ENCODE assay signal across 8 cellular contexts in the genomic region with DNA sequence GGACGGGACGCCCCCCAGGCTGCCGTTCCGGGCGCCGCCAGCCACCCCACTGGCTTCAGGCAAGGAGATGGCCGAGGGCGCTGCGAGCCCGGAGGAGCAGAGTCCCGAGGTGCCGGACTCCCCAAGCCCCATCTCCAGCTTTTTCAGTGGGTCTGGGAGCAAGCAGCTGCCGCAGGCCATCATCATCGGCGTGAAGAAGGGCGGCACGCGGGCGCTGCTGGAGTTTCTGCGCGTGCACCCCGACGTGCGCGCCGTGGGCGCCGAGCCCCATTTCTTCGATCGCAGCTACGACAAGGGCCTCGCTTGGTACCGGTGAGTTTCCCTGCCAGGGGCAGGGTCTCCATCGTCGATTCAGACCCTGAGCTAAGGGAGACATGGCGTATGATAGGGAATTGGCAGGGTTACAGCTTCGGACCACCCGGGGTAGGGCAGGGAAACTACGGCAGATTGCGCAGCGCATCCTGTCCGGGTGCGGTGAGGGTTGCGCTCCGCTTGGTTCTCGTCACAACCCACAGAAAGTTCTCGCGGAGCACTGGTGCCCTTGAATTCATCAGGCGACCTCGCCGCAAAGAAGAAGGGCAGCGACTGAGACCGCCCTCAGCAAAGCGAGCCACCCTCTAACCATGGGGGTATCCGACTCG. TPM values are rescaled to one million over a fixed set of nuclear protein-coding genes. Genes with fewer than 3 reads are reported as not detected.
DNase-seq lines count a peak whose midpoint lies in the region; ATAC-seq and TF ChIP-seq lines count a peak whose summit lies in the region.

No MANE protein-coding gene starts in this region.

- H3K36me3 ChIP-seq in MM.1S (replicated peaks; ENCODE audit: insufficient read depth, low read length) (no peaks in the 10 kb centered on the region), trophoblast cell (ENCODE audit: control insufficient read depth in 1 of 2, insufficient read depth in 2 of 2, low read length in 2 of 2) (no peaks in the 10 kb centered on the region)

- H3K4me2 ChIP-seq in MM.1S (ENCODE audit: low read depth, low read length) (peak overlapping the region; percentile 22; the same call in 1 of the 2 replicates), trophoblast cell (ENCODE audit: low read length) (peak overlapping the region; percentile 99)

- H2AFZ ChIP-seq in MM.1S (ENCODE audit: low read length) (no peak overlapping the region), trophoblast cell (ENCODE audit: insufficient read depth, low read length, poor library complexity) (peak overlapping the region; percentile 28)

- H4K20me1 ChIP-seq in MM.1S (ENCODE audit: insufficient read depth, low read length) = no peaks in the 10 kb centered on the region

- H3K27me3 ChIP-seq in MM.1S (replicated peaks; ENCODE audit: insufficient read depth, low read length) = peaks cover 2% of the 10 kb centered on the region; the same call in 1 of the 2 replicates
- peaks cover 42% of the 10 kb centered on the region for H3K27me3 ChIP-seq in trophoblast cell (ENCODE audit: insufficient read depth, low read length)

- H3K14ac ChIP-seq in trophoblast cell (ENCODE audit: low read length) = peak overlapping the region; percentile 36

- H4K12ac ChIP-seq in trophoblast cell (ENCODE audit: low read depth, low read length) = no peak overlapping the region

- no peaks in the 10 kb centered on the region for H3K9me3 ChIP-seq in MM.1S (replicated peaks; ENCODE audit: insufficient read depth, low read length)
- no peaks in the 10 kb centered on the region for H3K9me3 ChIP-seq in trophoblast cell (ENCODE audit: insufficient read depth, low read depth, low read length)

- no peak overlapping the region for H2BK12ac ChIP-seq in trophoblast cell (ENCODE audit: low read length)

- H3K4ac ChIP-seq in trophoblast cell (ENCODE audit: low read depth, low read length) = peak overlapping the region; percentile 36

- peaks cover 10% of the 10 kb centered on the region for H3K79me1 ChIP-seq in trophoblast cell (ENCODE audit: low read length)

- no peaks in the 10 kb centered on the region for H3K79me2 ChIP-seq in MM.1S (ENCODE audit: low read length)
- H3K79me2 ChIP-seq in trophoblast cell (ENCODE audit: control insufficient read depth, insufficient read depth, low read length, poor library complexity) = peaks cover 7% of the 10 kb centered on the region

- ATAC-seq in GM18505 (IDR thresholded peaks at IDR 0.05; ENCODE audit: unreplicated experiment) (peak; percentile 25), GM21367 (IDR thresholded peaks at IDR 0.05; ENCODE audit: unreplicated experiment) (no peak)
- peak; percentile 12 to 22 for ATAC-seq in activated T-cell treated with anti-CD3 and anti-CD28 coated beads, Interleukin-2, amount 50 U/mL, for 4 hours

- no peak overlapping the region for H4K91ac ChIP-seq in trophoblast cell (ENCODE audit: low read depth, low read length)

- H2BK5ac ChIP-seq in trophoblast cell (ENCODE audit: low read depth, low read length, poor library complexity) = no peak overlapping the region

- H3F3A ChIP-seq in MM.1S (ENCODE audit: insufficient read depth, low read length) = no peaks in the 10 kb centered on the region

- H3K36me3 Mint-ChIP-seq in activated T-cell treated with anti-CD3 and anti-CD28 coated beads, Interleukin-2, amount 50 U/mL, for 4 hours (ENCODE audit: insufficient read depth) = no peaks in the 10 kb centered on the region

- peaks cover 23% of the 10 kb centered on the region for H3K27me3 Mint-ChIP-seq in activated T-cell treated with anti-CD3 and anti-CD28 coated beads, Interleukin-2, amount 50 U/mL, for 4 hours (ENCODE audit: low read depth)

- no peak overlapping the region for H3K9ac ChIP-seq in MM.1S (ENCODE audit: low read length)
- H3K9ac ChIP-seq in trophoblast cell (ENCODE audit: low read length) = peak overlapping the region; percentile 64

- H3K9me2 ChIP-seq in MM.1S (replicated peaks; ENCODE audit: insufficient read depth, low read length) = no peaks in the 10 kb centered on the region

- H2BK120ac ChIP-seq in trophoblast cell (ENCODE audit: insufficient read depth, low read length, poor library complexity) = peak overlapping the region; percentile 25

- no peaks in the 10 kb centered on the region for H3K9me3 Mint-ChIP-seq in activated T-cell treated with anti-CD3 and anti-CD28 coated beads, Interleukin-2, amount 50 U/mL, for 4 hours

- peak overlapping the region; percentile 94 for H3K4me3 Mint-ChIP-seq in activated T-cell treated with anti-CD3 and anti-CD28 coated beads, Interleukin-2, amount 50 U/mL, for 4 hours

- peaks cover 68% of the 10 kb centered on the region for H3K4me1 Mint-ChIP-seq in activated T-cell treated with anti-CD3 and anti-CD28 coated beads, Interleukin-2, amount 50 U/mL, for 4 hours (ENCODE audit: low read depth)

- no peak overlapping the region for H4K8ac ChIP-seq in trophoblast cell (ENCODE audit: low read depth, low read length)

- H3K4me1 ChIP-seq in MM.1S (ENCODE audit: low read length) (no peaks in the 10 kb centered on the region), trophoblast cell (ENCODE audit: control insufficient read depth in 1 of 2, insufficient read depth in 2 of 2, low read length in 2 of 2) (peaks cover 21 to 37% of the 10 kb centered on the region in 2 experiments)

- peak overlapping the region; percentile 6 for H3K18ac ChIP-seq in trophoblast cell (ENCODE audit: low read length)

- WGBS in trophoblast cell (ENCODE audit: extremely low coverage, insufficient coverage, insufficient read length) = no CpG with 5 or more reads among the region's 56 CpGs

- peak; percentile 27 for TF ChIP-seq POLR2A in GM18505 (IDR thresholded peaks at IDR 0.05; ENCODE audit: borderline replicate concordance, extremely low read depth, insufficient read depth, insufficient read length)

- DNase-seq in MM.1S (no peak), fibroblast of pulmonary artery (ENCODE audit: low read depth) (peak; percentile 61), trophoblast cell (peak; percentile 8 to 55), HT-29 (ENCODE audit: low spot score) (no peak), 8988T (no peak)
- peak; percentile 50 for DNase-seq in activated T-cell treated with anti-CD3 and anti-CD28 coated beads, Interleukin-2, amount 50 U/mL, for 4 hours

- TF ChIP-seq CTCF in MM.1S (IDR thresholded peaks at IDR 0.05; ENCODE audit: low read length) (no peak), fibroblast of pulmonary artery (IDR thresholded peaks at IDR 0.05; ENCODE audit: low read length, missing control alignments) (no peak)

- no peak overlapping the region for H3K23ac ChIP-seq in trophoblast cell (ENCODE audit: low read length)

- H3K4me3 ChIP-seq in MM.1S (ENCODE audit: low read length) (peak overlapping the region; percentile 36; the same call in 1 of the 2 replicates), fibroblast of pulmonary artery (replicated peaks; ENCODE audit: low read depth, low read length) (peak overlapping the region; percentile 85), trophoblast cell (ENCODE audit: low read depth, low read length) (peak overlapping the region; percentile 70)

- no peak overlapping the region for H2AK5ac ChIP-seq in trophoblast cell (ENCODE audit: low read length)

- no peak overlapping the region for H3K27ac ChIP-seq in MM.1S (ENCODE audit: low read length)
- H3K27ac ChIP-seq in trophoblast cell (ENCODE audit: low read depth, low read length) = no peak overlapping the region

RNA-seq across cellular contexts. Expression of a gene that starts 1.0 kb away (rescaled TPM):
- 10 to 100 TPM; 12.3 to 17.1 (median 13.5) TPM for total RNA-seq in activated T-cell treated with anti-CD3 and anti-CD28 coated beads, Interleukin-2, amount 50 U/mL, for 4 hours
- polyA plus RNA-seq in trophoblast cell (2013) = 8.0 and 9.1 TPM in 2 replicates
- 0.13 TPM in 1 of 2 replicates, not detected in the other for total RNA-seq in HT-29 (2014; rRNA removed; shearing (Covaris generic))

Comparison
In these comparisons a context has a peak if more than half of its experiments do, and no peak if none do; other contexts are left out.
1. DNase-seq: peak in activated T-cell treated with anti-CD3 and anti-CD28 coated beads, Interleukin-2, amount 50 U/mL, for 4 hours (single experiment), fibroblast of pulmonary artery (single experiment) and trophoblast cell (2 of 2); none in MM.1S (single experiment), HT-29 (single experiment) and 8988T (single experiment).
2. RNA of a gene that starts 1.0 kb away (total RNA-seq): 12.3 to 17.1 TPM in activated T-cell treated with anti-CD3 and anti-CD28 coated beads, Interleukin-2, amount 50 U/mL, for 4 hours; 0.13 TPM in HT-29; every median in the first group is over 10 times any median in the second.
3. Peak in every context shown above with its lines, with median percentiles within 50 percentile points of each other: H3K4me3 ChIP-seq.